In the genomic region with DNA sequence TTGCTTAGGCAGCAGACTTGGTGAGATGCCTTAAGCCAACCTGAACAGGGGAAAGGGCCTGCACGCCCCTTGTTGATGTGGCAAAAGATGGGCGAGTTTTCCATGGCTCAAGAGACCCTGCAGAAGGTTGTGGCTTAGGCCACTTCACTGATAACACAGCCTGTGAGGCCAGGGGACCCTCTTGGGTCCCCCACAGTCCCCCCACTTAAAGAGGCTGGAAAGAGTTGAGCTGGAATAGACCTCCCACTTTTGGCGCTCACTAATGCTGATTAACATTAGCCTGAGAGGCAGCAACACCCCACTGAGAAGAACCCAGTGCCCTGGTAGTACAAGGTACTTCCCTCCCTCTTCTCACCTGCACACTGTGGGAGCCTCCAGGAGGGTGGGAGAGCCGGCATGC, we compare ENCODE assay signal across 25 cellular contexts.
"Had no signal": no experiment of that assay in that cellular context is flagged by ENCODE, and none has a peak within 500 bp of the region (broad histone marks: within the 10 kb centered on the region; RNA-seq: fewer than 3 reads in every experiment).

No MANE protein-coding gene starts in this region.

- H3K36me3 ChIP-seq: brain microvascular endothelial cell, cardiac muscle cell, Peyer's patch, SJCRH30 had no signal

- H3K9me3 ChIP-seq: Peyer's patch, SJCRH30, SK-N-SH had no signal

- ATAC-seq: activated CD4-positive, alpha-beta T cell treated with anti-CD3 and anti-CD28 coated beads for 36 hours; activated T-cell treated with anti-CD3 and anti-CD28 coated beads, Interleukin-2, amount 50 U/mL, for 4 hours had no signal

- H3K4me3 ChIP-seq: cardiac muscle cell, Peyer's patch, SJCRH30 had no signal

- H3K27ac ChIP-seq: brain microvascular endothelial cell, cardiac muscle cell, Peyer's patch, RWPE1, SJCRH30, VCaP had no signal

- H3K4me1 ChIP-seq: Peyer's patch, SJCRH30 had no signal

- H3K27me3 ChIP-seq: brain microvascular endothelial cell, cardiac muscle cell, Peyer's patch, SJCRH30 had no signal

- DNase-seq: activated CD4-positive, alpha-beta memory T cell treated with anti-CD3 and anti-CD28 coated beads, Interleukin-2, amount 10 ng/mL, durations not matched to agents 7 days and 5 days; activated CD4-positive, alpha-beta T cell treated with anti-CD3 and anti-CD28 coated beads for 36 hours; activated CD4-positive, alpha-beta T cell treated with anti-CD3 and anti-CD28 coated beads, Interleukin-2, amount 50 U/mL, for 1 hour; activated effector memory CD4-positive, alpha-beta T cell treated with anti-CD3 and anti-CD28 coated beads, Interleukin-2, amount 50 U/mL, for 16 hours; activated naive CD4-positive, alpha-beta T cell treated with anti-CD3 and anti-CD28 coated beads for 36 hours; activated T-cell treated with anti-CD3 and anti-CD28 coated beads, Interleukin-2, amount 50 U/mL, for 4 hours; amygdala; brain microvascular endothelial cell; cerebellar nuclear complex; KG1; NCI-H1092; NCI-H1417 treated with DMSO at 0.1 percent for 48 hours; NCI-H1694 treated with DMSO at 0.1 percent for 48 hours; NCI-H2029 treated with DMSO at 0.1 percent for 48 hours; NCI-H510A treated with DMSO at 0.1 percent for 48 hours; NCI-H69; NK-92 treated with Interleukin-12 subunit alpha and Interleukin-12 subunit beta, amount 100 ng/mL, for 24 hours; Right ventricle myocardium superior; SJCRH30; SK-N-SH; T-helper 1 cell had no signal
